Comparison of ENCODE assay signal across 8 cellular contexts in the genomic region with DNA sequence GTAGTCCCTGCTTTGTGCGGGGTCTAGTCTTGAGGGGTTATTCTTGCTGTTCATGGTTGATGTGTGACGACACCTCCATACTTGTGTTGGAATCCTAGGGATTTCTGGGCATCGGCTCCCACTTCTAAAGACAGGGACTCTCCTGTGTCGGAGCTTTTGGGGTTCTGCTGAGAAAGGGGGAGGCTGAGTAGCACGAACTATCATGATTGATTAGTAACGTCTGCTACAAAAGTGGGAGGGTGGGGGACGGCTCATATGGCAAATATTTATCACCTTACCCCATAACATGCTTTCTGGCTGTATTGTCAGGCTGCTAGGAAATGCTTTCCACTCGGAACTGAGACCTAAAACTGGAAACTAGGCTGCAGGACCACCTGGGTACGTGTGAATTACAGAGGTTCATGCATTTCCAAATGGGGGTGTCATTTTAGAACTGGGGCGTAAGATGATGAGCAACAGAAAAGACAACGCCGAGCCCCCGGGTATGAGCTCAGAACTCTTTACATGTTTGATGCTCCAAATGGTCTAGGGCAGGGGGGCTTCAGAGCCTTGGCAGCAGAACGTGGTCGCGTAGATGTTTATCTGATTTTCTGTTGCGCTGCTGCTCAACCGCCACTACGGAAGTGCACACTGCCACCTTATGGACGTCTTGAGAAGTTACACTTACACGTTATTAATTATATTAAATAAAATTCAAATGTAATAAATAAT. TPM values are rescaled to one million over a fixed set of nuclear protein-coding genes. Genes with fewer than 3 reads are reported as not detected.
DNase-seq lines count a peak whose midpoint lies in the region; ATAC-seq and TF ChIP-seq lines count a peak whose summit lies in the region.

No MANE protein-coding gene starts in this region.

- peak overlapping the region; percentile 51 for H3K4me3 Mint-ChIP-seq in activated CD8-positive, alpha-beta memory T cell treated with anti-CD3 and anti-CD28 coated beads, Interleukin-2, amount 10 ng/mL, durations not matched to agents 7 days and 5 days

- peak overlapping the region; percentile 46 for H3K27ac ChIP-seq in substantia nigra (ENCODE audit: low read depth, low read length, poor library complexity, severe bottlenecking)

- peak; percentile 54 for DNase-seq in AML-193 (lab: John Stamatoyannopoulos, UW)
- DNase-seq in GM19238 (ENCODE audit: insufficient read length, low spot score), result peak; percentile 20
- DNase-seq in NCI-H345 treated with DMSO at 0.1 percent for 48 hours (lab: John Stamatoyannopoulos, UW; ENCODE audit: unreplicated experiment), result peak; percentile 50
- peak; percentile 52 for DNase-seq in activated CD8-positive, alpha-beta memory T cell treated with anti-CD3 and anti-CD28 coated beads, Interleukin-2, amount 10 ng/mL, durations not matched to agents 7 days and 5 days
- DNase-seq in epithelial cell of proximal tubule (ENCODE audit: low read depth), result no peak
- DNase-seq in substantia nigra (lab: John Stamatoyannopoulos, UW), result peak in 28 of 49 donors; percentile 3 to 43 (median 24)

- H3K4me3 ChIP-seq in epithelial cell of proximal tubule (ENCODE audit: low read depth, low read length) (peak overlapping the region; percentile 52), mucosa of stomach (ENCODE audit: low read length) (peak overlapping the region; percentile 31)

- TF ChIP-seq CTCF in epithelial cell of proximal tubule (conservative IDR thresholded peaks at IDR 0.05; ENCODE audit: low read depth, low read length), result peak; percentile 73

- ATAC-seq in activated CD8-positive, alpha-beta memory T cell treated with anti-CD3 and anti-CD28 coated beads, Interleukin-2, amount 10 ng/mL, durations not matched to agents 7 days and 5 days, result peak; percentile 45
- ATAC-seq in HG02678 (IDR thresholded peaks at IDR 0.05; ENCODE audit: unreplicated experiment), result no peak

- CTCF ChIA-PET in activated CD8-positive, alpha-beta memory T cell treated with anti-CD3 and anti-CD28 coated beads, Interleukin-2, amount 10 ng/mL, durations not matched to agents 7 days and 5 days (lab: Charles Lee), result interaction anchor here (0.7 kb wide), 1 partner anchor 39 kb away, joined by 3 read pairs; no protein-coding TSS in a partner anchor

- peak overlapping the region; percentile 28 for H3K27ac Mint-ChIP-seq in activated CD8-positive, alpha-beta memory T cell treated with anti-CD3 and anti-CD28 coated beads, Interleukin-2, amount 10 ng/mL, durations not matched to agents 7 days and 5 days

- no peaks in the 10 kb centered on the region for H3K9me3 Mint-ChIP-seq in activated CD8-positive, alpha-beta memory T cell treated with anti-CD3 and anti-CD28 coated beads, Interleukin-2, amount 10 ng/mL, durations not matched to agents 7 days and 5 days (ENCODE audit: low read depth)

- H3K36me3 ChIP-seq in mucosa of stomach (ENCODE audit: control insufficient read depth, insufficient read depth, low read length), result no peaks in the 10 kb centered on the region

- no peaks in the 10 kb centered on the region for H3K9me3 ChIP-seq in mucosa of stomach (ENCODE audit: control insufficient read depth, low read length)

- no peaks in the 10 kb centered on the region for H3K36me3 Mint-ChIP-seq in activated CD8-positive, alpha-beta memory T cell treated with anti-CD3 and anti-CD28 coated beads, Interleukin-2, amount 10 ng/mL, durations not matched to agents 7 days and 5 days

- peaks cover 33% of the 10 kb centered on the region for H3K27me3 Mint-ChIP-seq in activated CD8-positive, alpha-beta memory T cell treated with anti-CD3 and anti-CD28 coated beads, Interleukin-2, amount 10 ng/mL, durations not matched to agents 7 days and 5 days

- no peaks in the 10 kb centered on the region for H3K27me3 ChIP-seq in mucosa of stomach (ENCODE audit: control insufficient read depth, insufficient read depth, low read length)

- H3K4me1 ChIP-seq in mucosa of stomach (ENCODE audit: control insufficient read depth, insufficient read depth, low read length), result peaks cover 3% of the 10 kb centered on the region

- H3K4me1 Mint-ChIP-seq in activated CD8-positive, alpha-beta memory T cell treated with anti-CD3 and anti-CD28 coated beads, Interleukin-2, amount 10 ng/mL, durations not matched to agents 7 days and 5 days, result peaks cover 3% of the 10 kb centered on the region

- no peak overlapping the region for H3K9ac ChIP-seq in mucosa of stomach (ENCODE audit: low read length)

RNA-seq across cellular contexts. Expression of a gene that starts 15.1 kb away (rescaled TPM):
- total RNA-seq in activated CD8-positive, alpha-beta memory T cell treated with anti-CD3 and anti-CD28 coated beads, Interleukin-2, amount 10 ng/mL, durations not matched to agents 7 days and 5 days, result not detected
- total RNA-seq in epithelial cell of proximal tubule, result not detected in 2 replicates
